In the genomic region with DNA sequence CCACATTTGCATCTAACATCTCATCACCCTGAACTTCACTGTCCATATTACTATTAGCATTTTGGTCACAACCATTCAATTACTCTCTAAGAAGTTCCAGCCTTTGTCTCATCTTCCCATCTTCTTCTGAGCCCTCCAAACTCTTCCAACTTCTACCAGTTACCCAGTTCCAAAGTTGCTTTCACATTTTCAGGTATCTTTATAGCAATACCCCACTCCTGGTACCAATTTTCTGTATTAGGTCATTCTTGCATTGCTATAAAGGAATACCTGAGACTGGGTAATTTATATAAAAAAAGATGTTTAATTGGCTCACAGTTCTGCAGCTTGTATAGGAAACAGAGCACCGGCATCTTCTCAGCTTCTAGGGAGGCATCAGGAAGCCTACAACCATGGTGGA, we compare ENCODE assay signal across 26 cellular contexts.
"Had no signal": no experiment of that assay in that cellular context is flagged by ENCODE, and none has a peak within 500 bp of the region (broad histone marks: within the 10 kb centered on the region; RNA-seq: fewer than 3 reads in every experiment).

No MANE protein-coding gene starts in this region.

- H3K36me3 ChIP-seq: esophagus squamous epithelium, gastrocnemius medialis, heart right ventricle, left lung, lower lobe of right lung had no signal

- H3K4me3 ChIP-seq: coronary artery, dorsolateral prefrontal cortex, esophagus squamous epithelium, gastrocnemius medialis, heart right ventricle, left lung, lower lobe of right lung, mucosa of descending colon had no signal

- H3K27ac ChIP-seq: coronary artery, dorsolateral prefrontal cortex, epithelial cell of prostate, esophagus squamous epithelium, gastrocnemius medialis, heart right ventricle, left lung, lower lobe of right lung had no signal

- DNase-seq: dermis blood vessel endothelial cell; dorsolateral prefrontal cortex; effector CD4-positive, alpha-beta T cell; effector memory CD4-positive, alpha-beta T cell; erythroblast; esophagus squamous epithelium; foreskin fibroblast; foreskin melanocyte; gastrocnemius medialis; glutamatergic neuron; head of caudate nucleus; heart right ventricle; hippocampal formation; left cardiac atrium; left lung; left ventricle myocardium superior; lower lobe of right lung; mesenchymal stem cell; mucosa of descending colon had no signal

- ATAC-seq: esophagus mucosa, gastrocnemius medialis, heart right ventricle, left cardiac atrium, left lung, left ventricle myocardium superior, lower lobe of right lung, mucosa of descending colon had no signal

- H3K4me1 ChIP-seq: esophagus squamous epithelium, left lung, lower lobe of right lung had no signal

- H3K27me3 ChIP-seq: dorsolateral prefrontal cortex, esophagus squamous epithelium, gastrocnemius medialis, heart right ventricle, left lung had no signal

- FAIRE-seq: colon, endometrium, islet of Langerhans, keratinocyte had no signal

- H3K9me3 ChIP-seq: gastrocnemius medialis had no signal
